Comparison of ENCODE assay signal across 1 cellular context in genomic region chr15:36491912-36492311, GRCh38.
TF ChIP-seq lines count a peak whose summit lies in the region.

No MANE protein-coding gene starts in this region.

TF ChIP-seq in IMR-90, 13 proteins besides CTCF, POLR2A, EP300 and RAD21 (continued from another document):
- TF ChIP-seq ELK1 (IDR thresholded peaks at IDR 0.05; ENCODE audit: borderline replicate concordance, low read depth, low read length) (no peak), CEBPB (IDR thresholded peaks at IDR 0.05; ENCODE audit: low read depth, low read length) (no peak), BHLHE40 (IDR thresholded peaks at IDR 0.05; ENCODE audit: low read depth, low read length) (no peak), CHD1 (IDR thresholded peaks at IDR 0.05; ENCODE audit: low read depth, low read length) (no peak), RFX5 (IDR thresholded peaks at IDR 0.05; ENCODE audit: low read depth, low read length) (no peak), MAFK (IDR thresholded peaks at IDR 0.05; ENCODE audit: low read depth, low read length) (no peak), FOS (IDR thresholded peaks at IDR 0.05; ENCODE audit: low read depth, low read length) (no peak), NFE2L2 (IDR thresholded peaks at IDR 0.05; ENCODE audit: low read depth, low read length) (no peak), MAZ (IDR thresholded peaks at IDR 0.05; ENCODE audit: borderline replicate concordance, low read depth, low read length) (no peak)
